ENCODE assay signal across 17 cellular contexts in genomic region chr12:50725011-50725899, GRCh38. TPM values are rescaled to one million over a fixed set of nuclear protein-coding genes. Genes with fewer than 3 reads are reported as not detected.
DNase-seq lines count a peak whose midpoint lies in the region; ATAC-seq and TF ChIP-seq lines count a peak whose summit lies in the region.
"Had no signal": no experiment of that assay in that cellular context is flagged by ENCODE, and none has a peak within 500 bp of the region (broad histone marks: within the 10 kb centered on the region; RNA-seq: fewer than 3 reads in every experiment).

No MANE protein-coding gene starts in this region.

- no peaks in the 10 kb centered on the region for H3K27me3 ChIP-seq in dorsolateral prefrontal cortex
- H3K27me3 ChIP-seq in A673 (replicated peaks; ENCODE audit: insufficient read depth, low read depth, low read length, poor library complexity): no peaks in the 10 kb centered on the region
- no peaks in the 10 kb centered on the region for H3K27me3 ChIP-seq in GM23248 (replicated peaks; ENCODE audit: insufficient read depth)

- intact Hi-C loops in dorsolateral prefrontal cortex (cut with DNase I): no loop called here
- intact Hi-C loops in A673 (cut with micrococcal nuclease; ENCODE audit: unreplicated experiment): no loop called here

- H3F3A ChIP-seq in GM23248 (ENCODE audit: insufficient read depth): no peaks in the 10 kb centered on the region

- no peaks in the 10 kb centered on the region for H4K20me1 ChIP-seq in GM23248 (ENCODE audit: insufficient read depth)

- no peak overlapping the region for H3K4me3 ChIP-seq in dorsolateral prefrontal cortex
- no peak overlapping the region for H3K4me3 ChIP-seq in A673 (ENCODE audit: low read depth, low read length, poor library complexity, severe bottlenecking)
- no peak overlapping the region for H3K4me3 ChIP-seq in GM23248

- 84 to 92% methylated on average over 5 of the region's 5 CpGs for WGBS in GM23248 (ENCODE audit: low coverage in 1 of 2, low lambda C conversion rate in 2 of 2, missing lambda C conversion rate in 2 of 2), 2 experiments

- peaks cover 62% of the 10 kb centered on the region for H3K36me3 ChIP-seq in A673 (ENCODE audit: insufficient read depth, low read length, poor library complexity, severe bottlenecking)
- H3K36me3 ChIP-seq in GM23248 (ENCODE audit: low read depth): peaks cover 43% of the 10 kb centered on the region; the same call in 1 of the 2 replicates

- H3K9me2 ChIP-seq in GM23248 (ENCODE audit: insufficient read depth): no peaks in the 10 kb centered on the region

- H3K9me3 ChIP-seq in A673 (ENCODE audit: low read depth, low read length, poor library complexity, severe bottlenecking): no peaks in the 10 kb centered on the region
- no peaks in the 10 kb centered on the region for H3K9me3 ChIP-seq in GM23248 (ENCODE audit: low read depth)

- no peaks in the 10 kb centered on the region for H3K79me2 ChIP-seq in GM23248 (ENCODE audit: insufficient read depth)

- H2AFZ ChIP-seq in GM23248: no peak overlapping the region

- BruUV-seq in A673 (replicated peaks; lab: Mats Ljungman, UMichigan): no TSS peak

- H3K27ac ChIP-seq in dorsolateral prefrontal cortex (peak overlapping the region in 53 of 59 donors; percentile 2 to 80 (median 46)), A673 (ENCODE audit: low read depth, low read length, poor library complexity, severe bottlenecking) (no peak overlapping the region), GM23248 (no peak overlapping the region)

- in situ Hi-C loops in GM23248 (cut with MboI): no loop called here

- POLR2A ChIA-PET in A673 (lab: Charles Lee; ENCODE audit: low non-redundant PET): no interaction called here

- no peak for ATAC-seq in GM19328 (IDR thresholded peaks at IDR 0.05; ENCODE audit: unreplicated experiment)
- ATAC-seq: HCT116 had no signal

- no peak overlapping the region for H3K9ac ChIP-seq in GM23248

- no peak for TF ChIP-seq CTCF in dorsolateral prefrontal cortex (IDR thresholded peaks at IDR 0.05 in 54 of 56, conservative IDR thresholded peaks at IDR 0.05 in 2 of 56; ENCODE audit: low read depth in 1 of 56, partially characterized antibody in 56 of 56)
- no peak for TF ChIP-seq CTCF in A673 (conservative IDR thresholded peaks at IDR 0.05; ENCODE audit: low read depth, low read length)

- CTCF ChIA-PET in A673 (lab: Charles Lee): no interaction called here

- DNase-seq in NCI-H1092 treated with DMSO at 0.1 percent for 48 hours (lab: John Stamatoyannopoulos, UW) (peak; percentile 20), NCI-H1092 (lab: John Stamatoyannopoulos, UW) (no peak), NCI-H2196 treated with DMSO at 0.1 percent for 48 hours (lab: John Stamatoyannopoulos, UW; ENCODE audit: unreplicated experiment) (peak; percentile 80), dorsolateral prefrontal cortex (no peak), putamen (ENCODE audit: low spot score) (peak; percentile 50), A673 (ENCODE audit: low spot score) (no peak), GM23248 (no peak)
- DNase-seq: 8988T; activated B cell treated with CpG ODN at 0.5 μM for 24 hours; activated gamma-delta T cell; CD4-positive, CD25-positive, alpha-beta regulatory T cell; effector CD4-positive, alpha-beta T cell; NCI-H1417; nucleus accumbens; SW 1271 had no signal

- no peak overlapping the region for H3K4me2 ChIP-seq in GM23248 (ENCODE audit: unreplicated experiment)

- peaks cover under 1% of the 10 kb centered on the region for H3K4me1 ChIP-seq in A673 (ENCODE audit: insufficient read depth, low read length, poor library complexity, severe bottlenecking)
- H3K4me1 ChIP-seq in GM23248 (ENCODE audit: insufficient read depth): no peaks in the 10 kb centered on the region

RNA-seq across cellular contexts. Expression of gene ATF1, which starts 38.6 kb away (rescaled TPM):
- total RNA-seq in dorsolateral prefrontal cortex (10 to 100 TPM; 11.9 to 34.8 (median 20.5) TPM), A673 (2021) (37.9 and 42.3 TPM in 2 replicates)
- total RNA-seq in GM23248 (2014; rRNA removed; shearing (Covaris generic)): 21.1 and 24.0 TPM in 2 replicates
- 30.6 and 33.1 TPM in 2 replicates for polyA plus RNA-seq in GM23248 (2016; fragmentation: Nextera tagmentation; extraction: Ambion mirVana)

Comparison
In these comparisons a context has a peak if more than half of its experiments do, and no peak if none do; other contexts are left out.
1. DNase-seq: peak in NCI-H1092 treated with DMSO at 0.1 percent for 48 hours (single experiment), NCI-H2196 treated with DMSO at 0.1 percent for 48 hours (single experiment) and putamen (single experiment); none in NCI-H1092 (single experiment), dorsolateral prefrontal cortex (0 of 10), A673 (single experiment) and GM23248 (single experiment).
2. H3K27ac ChIP-seq: peak in dorsolateral prefrontal cortex (53 of 59); none in A673 (single experiment) and GM23248 (single experiment).